ENCODE assay signal across 23 cellular contexts in the genomic region with DNA sequence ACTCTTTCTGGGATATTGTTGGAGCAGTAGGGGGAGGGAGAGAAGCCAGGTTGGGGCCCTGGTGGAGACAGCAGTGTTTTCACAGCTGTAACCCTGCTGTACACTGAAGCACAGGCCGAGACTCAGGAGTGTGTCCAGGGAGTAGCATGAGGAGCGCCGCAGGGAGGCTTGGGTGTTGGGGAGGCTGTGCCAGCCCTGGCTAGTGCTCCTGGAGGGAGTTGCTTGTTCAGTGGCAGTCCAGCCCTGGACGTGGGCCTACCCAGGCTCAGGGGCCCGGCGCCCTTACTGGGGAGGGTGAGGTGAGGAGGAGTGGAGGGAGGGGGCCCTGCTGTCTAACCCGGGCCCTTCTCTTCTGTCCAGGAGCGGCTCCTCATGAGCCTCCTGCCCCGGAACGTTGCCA. TPM values are rescaled to one million over a fixed set of nuclear protein-coding genes. Genes with fewer than 3 reads are reported as not detected.
DNase-seq lines count a peak whose midpoint lies in the region; TF ChIP-seq lines count a peak whose summit lies in the region.
"Had no signal": no experiment of that assay in that cellular context is flagged by ENCODE, and none has a peak within 500 bp of the region (broad histone marks: within the 10 kb centered on the region; RNA-seq: fewer than 3 reads in every experiment).

No MANE protein-coding gene starts in this region.

- WGBS in ovary, 3 donors, result 84 to 87% (median 84%) methylated on average over 10 of the region's 10 CpGs

- H3K27ac ChIP-seq in right atrium auricular region (no peak overlapping the region), ovary (no peak overlapping the region)
- H3K27ac ChIP-seq: A549 had no signal

- H3K4me1 ChIP-seq in right atrium auricular region, result no peaks in the 10 kb centered on the region
- H3K4me1 ChIP-seq in ovary (ENCODE audit: insufficient read depth), result no peaks in the 10 kb centered on the region
- H3K4me1 ChIP-seq: A549, BE2C had no signal

- H3K36me3 Mint-ChIP-seq in endothelial cell (ENCODE audit: low read depth, unreplicated experiment) (peaks cover 50% of the 10 kb centered on the region), nephron progenitor cell (ENCODE audit: low read depth) (peaks cover 58% of the 10 kb centered on the region), mesothelial cell of epicardium (peaks cover 7% of the 10 kb centered on the region)

- H3K27me3 Mint-ChIP-seq in endothelial cell (ENCODE audit: unreplicated experiment) (peaks cover 13% of the 10 kb centered on the region), nephron progenitor cell (ENCODE audit: low read depth, poor library complexity) (peaks cover 7% of the 10 kb centered on the region), mesothelial cell of epicardium (ENCODE audit: low read depth) (no peaks in the 10 kb centered on the region)

- peak overlapping the region; percentile 56 for H3K4me3 Mint-ChIP-seq in endothelial cell (ENCODE audit: unreplicated experiment)
- peak overlapping the region; percentile 20 for H3K4me3 Mint-ChIP-seq in nephron progenitor cell
- no peak overlapping the region for H3K4me3 Mint-ChIP-seq in mesothelial cell of epicardium
- H3K4me3 Mint-ChIP-seq: CD4-positive, alpha-beta T cell had no signal

- H3K36me3 ChIP-seq in right atrium auricular region (no peaks in the 10 kb centered on the region), ovary (no peaks in the 10 kb centered on the region)
- H3K36me3 ChIP-seq: BE2C had no signal

- DNase-seq in right atrium auricular region (ENCODE audit: low spot score) (peak; percentile 16), cardiac septum (ENCODE audit: low spot score) (no peak), endothelial cell (ENCODE audit: low spot score) (no peak), nephron progenitor cell (no peak), ureter (ENCODE audit: low spot score) (peak; percentile 39), ovary (no peak), mesothelial cell of epicardium (ENCODE audit: low spot score in 2 of 2, unreplicated experiment in 2 of 2) (no peak), NCI-H2227 treated with DMSO at 0.1 percent for 48 hours (lab: John Stamatoyannopoulos, UW) (no peak)
- DNase-seq: BE2C; CD4-positive, alpha-beta T cell; COR-L47; DMS 273 treated with DMSO at 0.1 percent for 48 hours; DND-41; H7; Kasumi-1; NCI-H1417; NCI-H1694 treated with DMSO at 0.1 percent for 48 hours; NCI-H2081 treated with DMSO at 0.1 percent for 48 hours; NCI-H524; NCI-H774; NK-92 treated with Interleukin-12 subunit alpha and Interleukin-12 subunit beta, amount 100 ng/mL, for 24 hours had no signal

- no peak for TF ChIP-seq CTCF in right atrium auricular region (IDR thresholded peaks at IDR 0.05)
- TF ChIP-seq CTCF in endothelial cell (IDR thresholded peaks at IDR 0.05; ENCODE audit: unreplicated experiment), result no peak
- TF ChIP-seq CTCF in nephron progenitor cell (IDR thresholded peaks at IDR 0.05), result no peak
- TF ChIP-seq CTCF in ovary (IDR thresholded peaks at IDR 0.05), result no peak
- no peak for TF ChIP-seq CTCF in mesothelial cell of epicardium (IDR thresholded peaks at IDR 0.05; ENCODE audit: unreplicated experiment)

- no peak for TF ChIP-seq POLR2A in ovary (IDR thresholded peaks at IDR 0.05)

- H3K9me3 ChIP-seq in right atrium auricular region (peaks cover 0 to 26% of the 10 kb centered on the region in 2 donors), ovary (no peaks in the 10 kb centered on the region)
- H3K9me3 ChIP-seq: BE2C had no signal

- no peak overlapping the region for H3K4me3 ChIP-seq in right atrium auricular region
- no peak overlapping the region for H3K4me3 ChIP-seq in ovary
- H3K4me3 ChIP-seq: A549, GM12878 had no signal

- intact Hi-C loops in cardiac septum (cut with DNase I), result no loop called here
- intact Hi-C loops in ovary (cut with DNase I), result no loop called here

- H3K4me1 Mint-ChIP-seq in endothelial cell (ENCODE audit: unreplicated experiment) (peaks cover 3% of the 10 kb centered on the region), nephron progenitor cell (peaks cover 5% of the 10 kb centered on the region), mesothelial cell of epicardium (no peaks in the 10 kb centered on the region)

- H3K27me3 ChIP-seq in right atrium auricular region (no peaks in the 10 kb centered on the region), ovary (no peaks in the 10 kb centered on the region)
- H3K27me3 ChIP-seq: BE2C had no signal

- no peak overlapping the region for H3K27ac Mint-ChIP-seq in endothelial cell (ENCODE audit: unreplicated experiment)
- H3K27ac Mint-ChIP-seq in nephron progenitor cell, result peak overlapping the region; percentile 65
- H3K27ac Mint-ChIP-seq in mesothelial cell of epicardium, result no peak overlapping the region
- H3K27ac Mint-ChIP-seq: CD4-positive, alpha-beta T cell had no signal

- TF ChIP-seq EP300 in ovary (IDR thresholded peaks at IDR 0.05), result no peak

- H3K9me3 Mint-ChIP-seq in endothelial cell (ENCODE audit: unreplicated experiment) (no peaks in the 10 kb centered on the region), nephron progenitor cell (peaks cover 59% of the 10 kb centered on the region), mesothelial cell of epicardium (peaks cover 42% of the 10 kb centered on the region)

RNA-seq across cellular contexts. Expression of a gene that starts 35.9 kb away (rescaled TPM):
- total RNA-seq in right atrium auricular region (1 to 10 TPM; 2.4 to 3.2 TPM), cardiac septum (2.9 TPM), endothelial cell (ENCODE audit: unreplicated experiment) (50.7 TPM), ureter (4.6 TPM), ovary (1 to 10 TPM in 4 of 7 donors, under 1 TPM in 3; 0.40 to 3.7 (median 1.7) TPM), mesothelial cell of epicardium (3.1 to 4.7 TPM (median 4.5 TPM) in 3 replicates)
- 1 to 10 TPM in 1 of 2 donors, under 1 TPM in 1; 0.84 to 2.7 TPM for polyA plus RNA-seq in ovary

Comparison
In these comparisons a context has a peak if more than half of its experiments do, and no peak if none do; other contexts are left out.
1. DNase-seq: peak in right atrium auricular region (single experiment) and ureter (single experiment); none in cardiac septum (single experiment), endothelial cell (single experiment), nephron progenitor cell (single experiment), ovary (0 of 5), mesothelial cell of epicardium (0 of 2) and NCI-H2227 treated with DMSO at 0.1 percent for 48 hours (single experiment).